38 cellular contexts compared by ENCODE assay signal in genomic region chr4:154584259-154584658, GRCh38. TPM values are rescaled to one million over a fixed set of nuclear protein-coding genes. Genes with fewer than 3 reads are reported as not detected.
"Had no signal": no experiment of that assay in that cellular context is flagged by ENCODE, and none has a peak within 500 bp of the region (broad histone marks: within the 10 kb centered on the region; RNA-seq: fewer than 3 reads in every experiment).

No MANE protein-coding gene starts in this region.

- H3K27ac Mint-ChIP-seq: activated B cell treated with CpG ODN at 0.5 μM for 24 hours; activated CD4-positive, alpha-beta memory T cell treated with anti-CD3 and anti-CD28 coated beads for 36 hours; activated CD4-positive, alpha-beta T cell treated with anti-CD3 and anti-CD28 coated beads, Interleukin-2, amount 10 ng/mL, durations not matched to agents 24 days and 14 days; activated CD8-positive, alpha-beta T cell treated with anti-CD3 and anti-CD28 coated beads for 36 hours; activated naive CD4-positive, alpha-beta T cell treated with anti-CD3 and anti-CD28 coated beads for 36 hours; activated naive CD4-positive, alpha-beta T cell treated with anti-CD3 and anti-CD28 coated beads, Interleukin-2, amount 50 U/mL, for 72 hours; activated naive CD8-positive, alpha-beta T cell treated with anti-CD3 and anti-CD28 coated beads for 36 hours; activated T-cell treated with anti-CD3 and anti-CD28 coated beads, Interleukin-2, amount 50 U/mL, for 72 hours; activated T-helper 1 cell treated with anti-CD3 and anti-CD28 coated beads, Interleukin-12 subunit alpha, Interleukin-12 subunit beta, Interleukin-2, Interleukin-4 antibody, amounts not matched to agents 30 ng/mL and 10 ng/mL and 1 ng/mL, durations not matched to agents 14 hours and 24 hours and 36 hours; activated T-helper 17 cell treated with anti-CD3 and anti-CD28 coated beads, Interleukin-2, amount 50 U/mL, for 72 hours; T-helper 1 cell treated with Interleukin-12 subunit alpha and Interleukin-12 subunit beta and Interleukin-4 antibody, amounts not matched to agents 30 μg/mL and 1 μg/mL, for 36 hours; T-helper 2 cell treated with Interferon-gamma antibody and Interleukin-4, amounts not matched to agents 5 μg/mL and 100 μg/mL, for 36 hours had no signal

- DNase-seq: activated B cell treated with CpG ODN at 0.5 μM for 24 hours; activated CD4-positive, alpha-beta memory T cell treated with anti-CD3 and anti-CD28 coated beads for 36 hours; activated CD4-positive, alpha-beta T cell treated with anti-CD3 and anti-CD28 coated beads for 4 hours; activated CD4-positive, alpha-beta T cell treated with anti-CD3 and anti-CD28 coated beads, Interleukin-2, amount 10 ng/mL, durations not matched to agents 24 days and 14 days; activated CD4-positive, alpha-beta T cell treated with anti-CD3 and anti-CD28 coated beads, Interleukin-2, amount 50 U/mL, for 1 hour; activated CD4-positive, alpha-beta T cell treated with anti-CD3 and anti-CD28 coated beads, Interleukin-2, amount 50 U/mL, for 4 hours; activated CD4-positive, CD25-positive, alpha-beta regulatory T cell treated with anti-CD3 and anti-CD28 coated beads, Interleukin-2, amount 50 U/mL, for 72 hours; activated CD8-positive, alpha-beta memory T cell treated with anti-CD3 and anti-CD28 coated beads, Interleukin-2, amount 50 U/mL, for 48 hours; activated CD8-positive, alpha-beta T cell treated with anti-CD3 and anti-CD28 coated beads for 36 hours; activated effector memory CD4-positive, alpha-beta T cell treated with anti-CD3 and anti-CD28 coated beads, Interleukin-2, amount 50 U/mL, for 16 hours; activated gamma-delta T cell treated with Interleukin-2 at 50 U/mL for 16 hours; activated naive CD4-positive, alpha-beta T cell; activated naive CD4-positive, alpha-beta T cell treated with anti-CD3 and anti-CD28 coated beads for 36 hours; activated naive CD4-positive, alpha-beta T cell treated with anti-CD3 and anti-CD28 coated beads, Interleukin-2, amount 50 U/mL, for 16 hours; activated naive CD8-positive, alpha-beta T cell treated with anti-CD3 and anti-CD28 coated beads for 36 hours; activated T-cell treated with anti-CD3 and anti-CD28 coated beads, Interleukin-2, amount 50 U/mL, for 4 hours; activated T-cell treated with anti-CD3 and anti-CD28 coated beads, Interleukin-2, amount 50 U/mL, for 72 hours; adrenal gland; amniotic stem cell; aorta; body of pancreas; brain microvascular endothelial cell; cerebellar nuclear complex; T-helper 2 cell; T-helper 9 cell had no signal

- H3K27me3 ChIP-seq: adrenal gland, body of pancreas, brain microvascular endothelial cell, breast epithelium had no signal

- H3K27ac ChIP-seq: adrenal gland, body of pancreas, brain microvascular endothelial cell, breast epithelium, VCaP had no signal

- H3K9me3 Mint-ChIP-seq: activated B cell treated with CpG ODN at 0.5 μM for 24 hours; activated CD4-positive, alpha-beta memory T cell treated with anti-CD3 and anti-CD28 coated beads for 36 hours; activated CD4-positive, alpha-beta T cell treated with anti-CD3 and anti-CD28 coated beads, Interleukin-2, amount 10 ng/mL, durations not matched to agents 24 days and 14 days; activated CD8-positive, alpha-beta T cell treated with anti-CD3 and anti-CD28 coated beads for 36 hours; activated naive CD4-positive, alpha-beta T cell treated with anti-CD3 and anti-CD28 coated beads for 36 hours; activated naive CD4-positive, alpha-beta T cell treated with anti-CD3 and anti-CD28 coated beads, Interleukin-2, amount 50 U/mL, for 72 hours; activated naive CD8-positive, alpha-beta T cell treated with anti-CD3 and anti-CD28 coated beads for 36 hours; activated T-cell treated with anti-CD3 and anti-CD28 coated beads, Interleukin-2, amount 50 U/mL, for 4 hours; activated T-cell treated with anti-CD3 and anti-CD28 coated beads, Interleukin-2, amount 50 U/mL, for 72 hours; activated T-helper 1 cell treated with anti-CD3 and anti-CD28 coated beads, Interleukin-12 subunit alpha, Interleukin-12 subunit beta, Interleukin-2, Interleukin-4 antibody, amounts not matched to agents 30 ng/mL and 10 ng/mL and 1 ng/mL, durations not matched to agents 14 hours and 24 hours and 36 hours; activated T-helper 17 cell treated with anti-CD3 and anti-CD28 coated beads, Interleukin-2, amount 50 U/mL, for 72 hours; central memory CD8-positive, alpha-beta T cell; T-helper 1 cell treated with Interleukin-12 subunit alpha and Interleukin-12 subunit beta and Interleukin-4 antibody, amounts not matched to agents 30 μg/mL and 1 μg/mL, for 36 hours; T-helper 2 cell treated with Interferon-gamma antibody and Interleukin-4, amounts not matched to agents 5 μg/mL and 100 μg/mL, for 36 hours had no signal

- H3K4me1 ChIP-seq: adrenal gland, body of pancreas, breast epithelium had no signal

- H3K36me3 ChIP-seq: adrenal gland, brain microvascular endothelial cell, breast epithelium had no signal

- H3K9me3 ChIP-seq: adrenal gland, body of pancreas, breast epithelium had no signal

- FAIRE-seq: astrocyte, TTC549 had no signal

- ATAC-seq: activated CD8-positive, alpha-beta T cell treated with anti-CD3 and anti-CD28 coated beads for 36 hours; activated naive CD4-positive, alpha-beta T cell treated with anti-CD3 and anti-CD28 coated beads, Interleukin-2, amount 50 U/mL, for 72 hours; activated T-cell treated with anti-CD3 and anti-CD28 coated beads, Interleukin-2, amount 50 U/mL, for 4 hours; activated T-cell treated with anti-CD3 and anti-CD28 coated beads, Interleukin-2, amount 50 U/mL, for 72 hours; activated T-helper 17 cell treated with anti-CD3 and anti-CD28 coated beads, Interleukin-2, amount 50 U/mL, for 72 hours; body of pancreas had no signal

- H3K4me1 Mint-ChIP-seq: activated B cell treated with CpG ODN at 0.5 μM for 24 hours; activated CD4-positive, alpha-beta T cell treated with anti-CD3 and anti-CD28 coated beads, Interleukin-2, amount 10 ng/mL, durations not matched to agents 24 days and 14 days; activated naive CD8-positive, alpha-beta T cell treated with anti-CD3 and anti-CD28 coated beads for 36 hours; activated T-helper 17 cell treated with anti-CD3 and anti-CD28 coated beads, Interleukin-2, amount 50 U/mL, for 72 hours; central memory CD8-positive, alpha-beta T cell had no signal

- H3K4me3 ChIP-seq: adrenal gland, body of pancreas, breast epithelium had no signal

- H3K4me3 Mint-ChIP-seq: activated B cell treated with CpG ODN at 0.5 μM for 24 hours; activated CD4-positive, alpha-beta memory T cell treated with anti-CD3 and anti-CD28 coated beads for 36 hours; activated CD4-positive, alpha-beta T cell treated with anti-CD3 and anti-CD28 coated beads, Interleukin-2, amount 10 ng/mL, durations not matched to agents 24 days and 14 days; activated CD8-positive, alpha-beta T cell treated with anti-CD3 and anti-CD28 coated beads for 36 hours; activated naive CD4-positive, alpha-beta T cell treated with anti-CD3 and anti-CD28 coated beads for 36 hours; activated naive CD8-positive, alpha-beta T cell treated with anti-CD3 and anti-CD28 coated beads for 36 hours; activated T-cell treated with anti-CD3 and anti-CD28 coated beads, Interleukin-2, amount 50 U/mL, for 4 hours; activated T-cell treated with anti-CD3 and anti-CD28 coated beads, Interleukin-2, amount 50 U/mL, for 72 hours; activated T-helper 1 cell treated with anti-CD3 and anti-CD28 coated beads, Interleukin-12 subunit alpha, Interleukin-12 subunit beta, Interleukin-2, Interleukin-4 antibody, amounts not matched to agents 30 ng/mL and 10 ng/mL and 1 ng/mL, durations not matched to agents 14 hours and 24 hours and 36 hours; activated T-helper 17 cell treated with anti-CD3 and anti-CD28 coated beads, Interleukin-2, amount 50 U/mL, for 72 hours; central memory CD8-positive, alpha-beta T cell; T-helper 1 cell treated with Interleukin-12 subunit alpha and Interleukin-12 subunit beta and Interleukin-4 antibody, amounts not matched to agents 30 μg/mL and 1 μg/mL, for 36 hours; T-helper 2 cell treated with Interferon-gamma antibody and Interleukin-4, amounts not matched to agents 5 μg/mL and 100 μg/mL, for 36 hours had no signal

- H3K36me3 Mint-ChIP-seq: activated CD4-positive, alpha-beta memory T cell treated with anti-CD3 and anti-CD28 coated beads for 36 hours; activated naive CD4-positive, alpha-beta T cell treated with anti-CD3 and anti-CD28 coated beads, Interleukin-2, amount 50 U/mL, for 72 hours; activated naive CD8-positive, alpha-beta T cell treated with anti-CD3 and anti-CD28 coated beads for 36 hours had no signal

RNA-seq across cellular contexts. Expression of gene FGA, which starts 6.3 kb away (rescaled TPM):
- total RNA-seq: activated B cell treated with CpG ODN at 0.5 μM for 24 hours; activated CD4-positive, alpha-beta memory T cell treated with anti-CD3 and anti-CD28 coated beads for 36 hours; activated CD4-positive, alpha-beta T cell treated with anti-CD3 and anti-CD28 coated beads, Interleukin-2, amount 10 ng/mL, durations not matched to agents 24 days and 14 days; activated CD8-positive, alpha-beta memory T cell treated with anti-CD3 and anti-CD28 coated beads for 36 hours; activated CD8-positive, alpha-beta T cell treated with anti-CD3 and anti-CD28 coated beads for 36 hours; activated naive CD4-positive, alpha-beta T cell treated with anti-CD3 and anti-CD28 coated beads for 36 hours; activated naive CD4-positive, alpha-beta T cell treated with anti-CD3 and anti-CD28 coated beads, Interleukin-2, amount 50 U/mL, for 72 hours; activated naive CD8-positive, alpha-beta T cell treated with anti-CD3 and anti-CD28 coated beads for 36 hours; activated T-cell treated with anti-CD3 and anti-CD28 coated beads, Interleukin-2, amount 50 U/mL, for 72 hours; activated T-helper 1 cell treated with anti-CD3 and anti-CD28 coated beads, Interleukin-12 subunit alpha, Interleukin-12 subunit beta, Interleukin-2, Interleukin-4 antibody, amounts not matched to agents 30 ng/mL and 10 ng/mL and 1 ng/mL, durations not matched to agents 14 hours and 24 hours and 36 hours; activated T-helper 17 cell treated with anti-CD3 and anti-CD28 coated beads, Interleukin-2, amount 50 U/mL, for 72 hours; aorta; astrocyte; cardiac septum; chondrocyte had no signal

RNA-seq across cellular contexts. Expression of gene FGB, which starts 21.4 kb away (rescaled TPM):
- total RNA-seq: activated B cell treated with CpG ODN at 0.5 μM for 24 hours; activated CD4-positive, alpha-beta memory T cell treated with anti-CD3 and anti-CD28 coated beads for 36 hours; activated CD4-positive, alpha-beta T cell treated with anti-CD3 and anti-CD28 coated beads, Interleukin-2, amount 10 ng/mL, durations not matched to agents 24 days and 14 days; activated CD8-positive, alpha-beta memory T cell treated with anti-CD3 and anti-CD28 coated beads for 36 hours; activated CD8-positive, alpha-beta T cell treated with anti-CD3 and anti-CD28 coated beads for 36 hours; activated naive CD4-positive, alpha-beta T cell treated with anti-CD3 and anti-CD28 coated beads for 36 hours; activated naive CD4-positive, alpha-beta T cell treated with anti-CD3 and anti-CD28 coated beads, Interleukin-2, amount 50 U/mL, for 72 hours; activated naive CD8-positive, alpha-beta T cell treated with anti-CD3 and anti-CD28 coated beads for 36 hours; activated T-cell treated with anti-CD3 and anti-CD28 coated beads, Interleukin-2, amount 50 U/mL, for 72 hours; activated T-helper 1 cell treated with anti-CD3 and anti-CD28 coated beads, Interleukin-12 subunit alpha, Interleukin-12 subunit beta, Interleukin-2, Interleukin-4 antibody, amounts not matched to agents 30 ng/mL and 10 ng/mL and 1 ng/mL, durations not matched to agents 14 hours and 24 hours and 36 hours; activated T-helper 17 cell treated with anti-CD3 and anti-CD28 coated beads, Interleukin-2, amount 50 U/mL, for 72 hours; aorta; body of pancreas; cardiac septum had no signal

RNA-seq across cellular contexts. Expression of gene FGG, which starts 28.2 kb away (rescaled TPM):
- total RNA-seq: activated B cell treated with CpG ODN at 0.5 μM for 24 hours; activated CD4-positive, alpha-beta memory T cell treated with anti-CD3 and anti-CD28 coated beads for 36 hours; activated CD4-positive, alpha-beta T cell treated with anti-CD3 and anti-CD28 coated beads, Interleukin-2, amount 10 ng/mL, durations not matched to agents 24 days and 14 days; activated CD8-positive, alpha-beta memory T cell treated with anti-CD3 and anti-CD28 coated beads for 36 hours; activated CD8-positive, alpha-beta T cell treated with anti-CD3 and anti-CD28 coated beads for 36 hours; activated naive CD4-positive, alpha-beta T cell treated with anti-CD3 and anti-CD28 coated beads for 36 hours; activated naive CD4-positive, alpha-beta T cell treated with anti-CD3 and anti-CD28 coated beads, Interleukin-2, amount 50 U/mL, for 72 hours; activated naive CD8-positive, alpha-beta T cell treated with anti-CD3 and anti-CD28 coated beads for 36 hours; activated T-cell treated with anti-CD3 and anti-CD28 coated beads, Interleukin-2, amount 50 U/mL, for 72 hours; activated T-helper 1 cell treated with anti-CD3 and anti-CD28 coated beads, Interleukin-12 subunit alpha, Interleukin-12 subunit beta, Interleukin-2, Interleukin-4 antibody, amounts not matched to agents 30 ng/mL and 10 ng/mL and 1 ng/mL, durations not matched to agents 14 hours and 24 hours and 36 hours; activated T-helper 17 cell treated with anti-CD3 and anti-CD28 coated beads, Interleukin-2, amount 50 U/mL, for 72 hours; astrocyte; body of pancreas; cardiac septum; chondrocyte had no signal
